In genomic region chrX:108473979-108474378, GRCh38 we compare ENCODE assay signal across 1 cellular context.
TF ChIP-seq lines count a peak whose summit lies in the region.

No MANE protein-coding gene starts in this region.

TF ChIP-seq in A549, 52 proteins besides CTCF, POLR2A, EP300 and RAD21 (continued from another document):
- TF ChIP-seq HDAC2 (IDR thresholded peaks at IDR 0.05) = no peak
- no peak for TF ChIP-seq BHLHE40 (IDR thresholded peaks at IDR 0.05; ENCODE audit: low read depth, low read length)
- no peak for TF ChIP-seq NR3C1 (IDR thresholded peaks at IDR 0.05)
- no peak for TF ChIP-seq PHF8 (IDR thresholded peaks at IDR 0.05; ENCODE audit: borderline replicate concordance, low read depth)
- TF ChIP-seq HEYL (CRISPR knock-in tag; IDR thresholded peaks at IDR 0.05) = no peak
- no peak for TF ChIP-seq SMC3 (IDR thresholded peaks at IDR 0.05)
- TF ChIP-seq CHD4 (IDR thresholded peaks at IDR 0.05; ENCODE audit: borderline replicate concordance) = no peak
- TF ChIP-seq ELK1 (IDR thresholded peaks at IDR 0.05; ENCODE audit: low read depth, low read length) = no peak
- TF ChIP-seq E2F6 (IDR thresholded peaks at IDR 0.05; ENCODE audit: borderline replicate concordance, low read depth) = no peak
- TF ChIP-seq ZNF302 (CRISPR knock-in tag; IDR thresholded peaks at IDR 0.05) = no peak
- TF ChIP-seq JUN (IDR thresholded peaks at IDR 0.05) = no peak
TF ChIP-seq in A549: peak in this region for 0.
